ENCODE assay signal across 14 cellular contexts in the genomic region with DNA sequence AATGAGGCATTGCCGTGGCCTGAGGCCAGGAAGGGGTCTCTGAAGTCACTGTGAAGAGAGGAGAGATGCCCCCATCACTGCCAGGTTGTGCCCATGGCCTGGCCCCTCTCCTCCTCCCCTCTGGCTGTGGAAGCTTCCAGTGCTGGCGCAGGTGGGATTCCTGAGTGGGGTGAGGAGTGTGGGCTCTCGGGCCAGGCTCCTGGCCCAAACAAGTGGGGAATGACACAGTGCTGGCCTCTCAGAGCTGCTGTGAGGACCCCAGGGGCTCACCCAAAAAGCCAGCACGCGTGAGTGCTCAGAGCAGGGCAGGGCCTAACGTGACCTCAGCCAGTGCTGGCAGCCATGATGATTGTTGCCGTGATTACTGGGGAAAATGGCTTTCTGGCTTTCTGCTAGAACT. TPM values are rescaled to one million over a fixed set of nuclear protein-coding genes. Genes with fewer than 3 reads are reported as not detected.
DNase-seq lines count a peak whose midpoint lies in the region; ATAC-seq and TF ChIP-seq lines count a peak whose summit lies in the region.
"Had no signal": no experiment of that assay in that cellular context is flagged by ENCODE, and none has a peak within 500 bp of the region (broad histone marks: within the 10 kb centered on the region; RNA-seq: fewer than 3 reads in every experiment).

No MANE protein-coding gene starts in this region.

- no peak overlapping the region for H3K4me2 ChIP-seq in MM.1S (ENCODE audit: low read depth, low read length)

- no peak overlapping the region; the same call in 1 of the 2 replicates for H3K9ac ChIP-seq in MM.1S (ENCODE audit: low read length)

- peaks cover 10% of the 10 kb centered on the region for H3K36me3 ChIP-seq in CD4-positive, alpha-beta memory T cell (ENCODE audit: insufficient read depth, low read length)
- H3K36me3 ChIP-seq in MM.1S (replicated peaks; ENCODE audit: insufficient read depth, low read length) (no peaks in the 10 kb centered on the region), Caco-2 (ENCODE audit: control insufficient read depth, insufficient read depth, low read length) (peaks cover 5% of the 10 kb centered on the region)

- no peaks in the 10 kb centered on the region for H4K20me1 ChIP-seq in MM.1S (ENCODE audit: insufficient read depth, low read length)

- peaks cover 36% of the 10 kb centered on the region for H3K79me2 ChIP-seq in MM.1S (ENCODE audit: low read length)

- H3K27me3 ChIP-seq in CD4-positive, alpha-beta memory T cell (ENCODE audit: insufficient read depth, low read length), result no peaks in the 10 kb centered on the region
- H3K27me3 ChIP-seq in MM.1S (replicated peaks; ENCODE audit: insufficient read depth, low read length) (no peaks in the 10 kb centered on the region), Caco-2 (replicated peaks; ENCODE audit: control insufficient read depth, insufficient read depth, low read length) (no peaks in the 10 kb centered on the region)

- ATAC-seq in effector memory CD8-positive, alpha-beta T cell (replicated peaks), result no peak

- DNase-seq in CD4-positive, alpha-beta memory T cell, result no peak
- DNase-seq in MM.1S, result no peak
- DNase-seq in effector memory CD8-positive, alpha-beta T cell, result no peak
- no peak for DNase-seq in osteocyte (ENCODE audit: extremely low spot score, unreplicated experiment)
- DNase-seq in NK-92 (lab: John Stamatoyannopoulos, UW; ENCODE audit: unreplicated experiment), result no peak
- DNase-seq in Kasumi-1 (lab: John Stamatoyannopoulos, UW), result no peak
- DNase-seq in Caco-2, result no peak
- DNase-seq: effector memory CD4-positive, alpha-beta T cell; foreskin melanocyte; KG1; NCI-H187 treated with DMSO at 0.1 percent for 48 hours; retina; SHP77; stimulated activated CD4-positive, alpha-beta T cell treated with anti-CD3 and anti-CD28 coated beads, Interleukin-2, amount 100 ng/mL, for 48 hours had no signal

- peaks cover 0 to 4% (median 0%) of the 10 kb centered on the region in 8 donors for H3K9me3 Mint-ChIP-seq in CD4-positive, alpha-beta memory T cell
- no peaks in the 10 kb centered on the region for H3K9me3 Mint-ChIP-seq in effector memory CD8-positive, alpha-beta T cell
- H3K9me3 Mint-ChIP-seq in osteocyte (ENCODE audit: unreplicated experiment) (no peaks in the 10 kb centered on the region), Caco-2 (ENCODE audit: unreplicated experiment) (no peaks in the 10 kb centered on the region)

- H3K27me3 Mint-ChIP-seq in CD4-positive, alpha-beta memory T cell, result no peaks in the 10 kb centered on the region
- H3K27me3 Mint-ChIP-seq in effector memory CD8-positive, alpha-beta T cell, result no peaks in the 10 kb centered on the region
- H3K27me3 Mint-ChIP-seq in osteocyte (ENCODE audit: unreplicated experiment) (no peaks in the 10 kb centered on the region), Caco-2 (ENCODE audit: insufficient read depth, unreplicated experiment) (no peaks in the 10 kb centered on the region)

- no peak overlapping the region for H3K4me3 ChIP-seq in CD4-positive, alpha-beta memory T cell (ENCODE audit: low read length in 2 of 2)
- H3K4me3 ChIP-seq in MM.1S (ENCODE audit: low read length), result no peak overlapping the region
- H3K4me3 ChIP-seq in Caco-2 (ENCODE audit: low read depth, low read length), result no peak overlapping the region

- peaks cover 20% of the 10 kb centered on the region for H3F3A ChIP-seq in MM.1S (ENCODE audit: insufficient read depth, low read length)

- H3K4me1 Mint-ChIP-seq in CD4-positive, alpha-beta memory T cell, result peaks cover 15 to 30% (median 21%) of the 10 kb centered on the region in 4 donors
- peaks cover 19 to 30% of the 10 kb centered on the region in 2 donors for H3K4me1 Mint-ChIP-seq in effector memory CD8-positive, alpha-beta T cell (ENCODE audit: low read depth in 2 of 2)
- H3K4me1 Mint-ChIP-seq in osteocyte (ENCODE audit: unreplicated experiment), result peaks cover 68% of the 10 kb centered on the region
- H3K4me1 Mint-ChIP-seq in Caco-2 (ENCODE audit: low read depth, unreplicated experiment), result no peaks in the 10 kb centered on the region

- POLR2A ChIA-PET in CD4-positive, alpha-beta memory T cell (lab: Charles Lee; ENCODE audit: partially characterized antibody), result interaction anchor here (0.6 kb wide), 2 partner anchors 9 to 17 kb away, joined by 3 to 4 read pairs; no protein-coding TSS in a partner anchor
- POLR2A ChIA-PET in Caco-2 (lab: Charles Lee), result no interaction called here

- no peak overlapping the region for H3K27ac ChIP-seq in CD4-positive, alpha-beta memory T cell (ENCODE audit: low read depth, low read length)
- H3K27ac ChIP-seq in MM.1S (ENCODE audit: low read length), result peak overlapping the region; percentile 98; the same call in 1 of the 2 replicates

- peaks cover 31 to 53% of the 10 kb centered on the region in 2 donors for H3K36me3 Mint-ChIP-seq in CD4-positive, alpha-beta memory T cell
- H3K36me3 Mint-ChIP-seq in effector memory CD8-positive, alpha-beta T cell (ENCODE audit: insufficient read depth), result peaks cover 14% of the 10 kb centered on the region
- H3K36me3 Mint-ChIP-seq in osteocyte (ENCODE audit: unreplicated experiment) (peaks cover 15% of the 10 kb centered on the region), Caco-2 (ENCODE audit: insufficient read depth, unreplicated experiment) (peaks cover 37% of the 10 kb centered on the region)

- CTCF ChIA-PET in CD4-positive, alpha-beta memory T cell (lab: Charles Lee; ENCODE audit: partially characterized antibody), result interaction anchor here (1.6 kb wide), 1 partner anchor 31 kb away, joined by 5 read pairs; no protein-coding TSS in a partner anchor
- CTCF ChIA-PET in Caco-2 (lab: Charles Lee), result no interaction called here

- no peaks in the 10 kb centered on the region for H3K9me3 ChIP-seq in CD4-positive, alpha-beta memory T cell (ENCODE audit: control insufficient read depth in 1 of 2, low read length in 2 of 2)
- H3K9me3 ChIP-seq in MM.1S (replicated peaks; ENCODE audit: insufficient read depth, low read length) (no peaks in the 10 kb centered on the region), Caco-2 (no peaks in the 10 kb centered on the region; the same call in 1 of the 2 replicates)

- intact Hi-C loops in CD4-positive, alpha-beta memory T cell (cut with micrococcal nuclease), result loop anchor here (5.0 kb wide), 1 partner anchor 52 kb away; the partner anchor contains the start of gene MTSS2
- intact Hi-C loops in Caco-2 (cut with micrococcal nuclease; ENCODE audit: unreplicated experiment), result loop anchor here (2.0 kb wide), 1 partner anchor 57 kb away; no protein-coding TSS in a partner anchor

- peak overlapping the region in 5 of 7 donors; percentile 61 to 95 (median 73) for H3K27ac Mint-ChIP-seq in CD4-positive, alpha-beta memory T cell
- H3K27ac Mint-ChIP-seq in effector memory CD8-positive, alpha-beta T cell, result peak overlapping the region; percentile 96 to 98
- H3K27ac Mint-ChIP-seq in osteocyte (ENCODE audit: unreplicated experiment) (peak overlapping the region; percentile 77), Caco-2 (ENCODE audit: unreplicated experiment) (no peak overlapping the region)

- TF ChIP-seq CTCF in MM.1S (IDR thresholded peaks at IDR 0.05; ENCODE audit: low read length), result no peak
- no peak for TF ChIP-seq CTCF in osteocyte (IDR thresholded peaks at IDR 0.05)
- no peak for TF ChIP-seq CTCF in Caco-2 (IDR thresholded peaks at IDR 0.05; ENCODE audit: insufficient read depth in 1 of 2, low read depth in 1 of 2, low read length in 1 of 2, severe bottlenecking in 1 of 2, unreplicated experiment in 1 of 2)

- H2AFZ ChIP-seq in MM.1S (ENCODE audit: low read length), result no peak overlapping the region

- no peaks in the 10 kb centered on the region for H3K9me2 ChIP-seq in MM.1S (replicated peaks; ENCODE audit: insufficient read depth, low read length)

- no TSS peak for BruUV-seq in Caco-2 (replicated peaks; lab: Mats Ljungman, UMichigan)

- H3K4me1 ChIP-seq in CD4-positive, alpha-beta memory T cell (ENCODE audit: insufficient read depth, low read length), result peaks cover 22% of the 10 kb centered on the region
- H3K4me1 ChIP-seq in MM.1S (ENCODE audit: low read length), result peaks cover 29% of the 10 kb centered on the region
- no peaks in the 10 kb centered on the region for H3K4me1 ChIP-seq in Caco-2

- H3K4me3 Mint-ChIP-seq in CD4-positive, alpha-beta memory T cell, result no peak overlapping the region
- no peak overlapping the region for H3K4me3 Mint-ChIP-seq in effector memory CD8-positive, alpha-beta T cell
- H3K4me3 Mint-ChIP-seq in osteocyte (ENCODE audit: unreplicated experiment) (no peak overlapping the region), Caco-2 (ENCODE audit: unreplicated experiment) (no peak overlapping the region)

RNA-seq across cellular contexts. Expression of gene MTSS2, which starts 53.5 kb away (rescaled TPM):
- 1 to 10 TPM; 1.8 to 1.9 TPM for total RNA-seq in CD4-positive, alpha-beta memory T cell
- polyA plus RNA-seq in CD4-positive, alpha-beta memory T cell, result not detected
- total RNA-seq in osteocyte (156 and 169 TPM in 2 replicates), Caco-2 (2022) (45.5 and 64.1 TPM in 2 replicates)

Comparison
In these comparisons a context has a peak if more than half of its experiments do, and no peak if none do; other contexts are left out.
1. RNA of gene MTSS2, which starts 53.5 kb away (total RNA-seq): 156 to 169 TPM in osteocyte and 45.5 to 64.1 TPM in Caco-2; 1.8 to 1.9 TPM in CD4-positive, alpha-beta memory T cell; every median in the first group is over 10 times any median in the second.